ENCODE assay signal across 15 cellular contexts in the genomic region with DNA sequence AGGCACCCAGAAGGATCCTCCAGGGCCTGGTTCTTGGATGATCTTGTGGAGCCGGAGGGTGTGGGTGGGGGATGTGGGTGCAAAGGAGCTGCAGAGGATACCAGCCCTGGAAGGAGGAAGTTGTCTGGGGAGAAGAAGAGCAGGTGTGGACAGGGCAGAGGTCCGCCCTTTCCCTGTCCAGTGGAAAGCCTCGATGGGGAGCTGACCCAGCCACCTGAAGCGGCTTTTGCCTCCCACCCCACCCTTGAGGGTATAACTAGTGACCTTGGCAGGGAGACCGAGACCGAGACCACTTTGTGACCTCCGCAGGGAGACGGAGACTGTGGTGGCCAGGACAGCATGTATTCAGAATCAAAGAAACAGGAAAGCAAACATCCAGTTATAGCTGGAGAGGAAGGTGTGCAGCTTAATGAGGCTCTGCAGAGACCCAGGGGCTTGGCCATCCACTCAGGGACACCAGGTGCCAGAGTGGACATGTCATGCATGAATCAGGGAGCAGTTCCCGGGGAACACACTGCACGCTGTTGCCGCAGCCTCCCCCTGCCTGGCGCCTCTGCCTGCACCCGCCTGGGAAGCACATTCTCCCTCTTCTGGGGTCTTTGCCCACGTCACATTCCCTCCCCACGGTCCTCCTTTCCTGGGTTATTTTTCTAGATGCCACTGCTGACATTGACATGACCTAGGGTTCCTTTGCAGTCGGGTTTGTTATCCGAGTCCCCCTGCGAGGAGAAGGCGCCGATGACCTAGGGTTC.
A peak's percentile ranks its signal among the peaks of the same experiment; 100 is the strongest.
DNase-seq lines count a peak whose midpoint lies in the region; ATAC-seq and TF ChIP-seq lines count a peak whose summit lies in the region.
"Had no signal": no experiment of that assay in that cellular context is flagged by ENCODE, and none has a peak within 500 bp of the region (broad histone marks: within the 10 kb centered on the region; RNA-seq: fewer than 3 reads in every experiment).

No MANE protein-coding gene starts in this region.

- ATAC-seq in lower lobe of right lung (no peak), esophagus mucosa (no peak)
- ATAC-seq: HepG2 had no signal

- H3K36me3 ChIP-seq in BLaER1 (no peaks in the 10 kb centered on the region; the same call in 1 of the 2 replicates), lower lobe of right lung (peaks cover 11% of the 10 kb centered on the region)

- H3K27me3 ChIP-seq in BLaER1 (no peaks in the 10 kb centered on the region), lower lobe of right lung (ENCODE audit: low read depth) (no peaks in the 10 kb centered on the region)

- peak; percentile 74 for DNase-seq in COLO668 (lab: John Stamatoyannopoulos, UW; ENCODE audit: unreplicated experiment)
- DNase-seq in NCI-H2029 treated with DMSO at 0.1 percent for 48 hours (lab: John Stamatoyannopoulos, UW): peak; percentile 45
- DNase-seq in lower lobe of right lung: peak; percentile 19
- no peak for DNase-seq in ureter (ENCODE audit: low spot score)
- DNase-seq in effector CD4-positive, alpha-beta T cell: no peak
- DNase-seq: KG1, NCI-H1048, NCI-H187 treated with DMSO at 0.1 percent for 48 hours, NCI-H526, OCI-M1, RPMI8226, T-helper 2 cell had no signal

- intact Hi-C loops in lower lobe of right lung (cut with DNase I): no loop called here

- H3K9me3 ChIP-seq in BLaER1 (no peaks in the 10 kb centered on the region), lower lobe of right lung (no peaks in the 10 kb centered on the region)

- peak overlapping the region; percentile 16; the same call in 1 of the 2 replicates for H3K4me3 ChIP-seq in BLaER1
- H3K4me3 ChIP-seq in lower lobe of right lung: no peak overlapping the region

- H4K20me1 ChIP-seq in BLaER1: no peaks in the 10 kb centered on the region

- H3K9ac ChIP-seq in BLaER1: peak overlapping the region; percentile 55

- TF ChIP-seq CTCF in lower lobe of right lung (IDR thresholded peaks at IDR 0.05): no peak

- peak overlapping the region; percentile 78 for H3K27ac ChIP-seq in BLaER1
- H3K27ac ChIP-seq in lower lobe of right lung: no peak overlapping the region

- H3K4me1 ChIP-seq in BLaER1: peaks cover 97% of the 10 kb centered on the region
- no peaks in the 10 kb centered on the region for H3K4me1 ChIP-seq in lower lobe of right lung

- peak overlapping the region; percentile 78 for H3K4me2 ChIP-seq in BLaER1

Comparison
In these comparisons a context has a peak if more than half of its experiments do, and no peak if none do; other contexts are left out.
1. DNase-seq: peak in COLO668 (single experiment), NCI-H2029 treated with DMSO at 0.1 percent for 48 hours (single experiment) and lower lobe of right lung (single experiment); none in ureter (single experiment) and effector CD4-positive, alpha-beta T cell (single experiment).